ENCODE assay signal across 1 cellular context in genomic region chr17:8574687-8575086, GRCh38.
TF ChIP-seq lines count a peak whose summit lies in the region.

No MANE protein-coding gene starts in this region.

TF ChIP-seq in SK-N-SH, 30 proteins besides CTCF, POLR2A, EP300 and RAD21 (continued from another document):
- no peak for TF ChIP-seq POLR2AphosphoS5 (IDR thresholded peaks at IDR 0.05; ENCODE audit: low read depth, low read length)
- no peak for TF ChIP-seq FOXJ3 (CRISPR knock-in tag; IDR thresholded peaks at IDR 0.05)
- no peak for TF ChIP-seq TCF12 (IDR thresholded peaks at IDR 0.05)
- TF ChIP-seq, protein P1, sequence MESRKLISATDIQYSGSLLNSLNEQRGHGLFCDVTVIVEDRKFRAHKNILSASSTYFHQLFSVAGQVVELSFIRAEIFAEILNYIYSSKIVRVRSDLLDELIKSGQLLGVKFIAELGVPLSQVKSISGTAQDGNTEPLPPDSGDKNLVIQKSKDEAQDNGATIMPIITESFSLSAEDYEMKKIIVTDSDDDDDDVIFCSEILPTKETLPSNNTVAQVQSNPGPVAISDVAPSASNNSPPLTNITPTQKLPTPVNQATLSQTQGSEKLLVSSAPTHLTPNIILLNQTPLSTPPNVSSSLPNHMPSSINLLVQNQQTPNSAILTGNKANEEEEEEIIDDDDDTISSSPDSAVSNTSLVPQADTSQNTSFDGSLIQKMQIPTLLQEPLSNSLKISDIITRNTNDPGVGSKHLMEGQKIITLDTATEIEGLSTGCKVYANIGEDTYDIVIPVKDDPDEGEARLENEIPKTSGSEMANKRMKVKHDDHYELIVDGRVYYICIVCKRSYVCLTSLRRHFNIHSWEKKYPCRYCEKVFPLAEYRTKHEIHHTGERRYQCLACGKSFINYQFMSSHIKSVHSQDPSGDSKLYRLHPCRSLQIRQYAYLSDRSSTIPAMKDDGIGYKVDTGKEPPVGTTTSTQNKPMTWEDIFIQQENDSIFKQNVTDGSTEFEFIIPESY (IDR thresholded peaks at IDR 0.05; ENCODE audit: borderline replicate concordance, low read depth) = no peak
- TF ChIP-seq GABPA (IDR thresholded peaks at IDR 0.05; ENCODE audit: low read depth) = no peak
- TF ChIP-seq SIN3A (IDR thresholded peaks at IDR 0.05; ENCODE audit: borderline replicate concordance, low read depth, low read length) = no peak
TF ChIP-seq in SK-N-SH: peak in this region for 0.
